In the genomic region with DNA sequence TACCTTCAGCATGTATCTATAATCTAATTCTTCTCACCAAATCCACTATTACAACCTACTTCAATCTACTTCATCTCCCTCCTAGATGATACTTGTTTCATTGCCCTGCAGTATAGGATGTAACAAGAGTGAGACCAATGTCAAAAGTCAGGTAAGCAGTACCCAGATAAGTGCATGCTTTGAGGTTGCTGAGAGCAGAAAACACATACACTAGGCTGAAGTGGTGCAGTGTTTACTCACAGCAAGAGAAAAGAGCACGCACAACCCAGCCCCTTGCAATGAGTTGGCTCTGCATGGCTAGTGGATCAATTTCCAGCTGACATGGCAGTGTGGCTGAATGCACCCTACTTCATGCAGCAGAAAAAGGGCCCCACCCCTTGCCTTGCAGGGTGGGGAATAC, we compare ENCODE assay signal across 1 cellular context.
TF ChIP-seq lines count a peak whose summit lies in the region.

No MANE protein-coding gene starts in this region.

TF ChIP-seq in IMR-90, 13 proteins besides CTCF, POLR2A, EP300 and RAD21 (continued from another document):
- TF ChIP-seq FOS (IDR thresholded peaks at IDR 0.05; ENCODE audit: low read depth, low read length) = no peak
- no peak for TF ChIP-seq BHLHE40 (IDR thresholded peaks at IDR 0.05; ENCODE audit: low read depth, low read length)
TF ChIP-seq in IMR-90: peak in this region for 0.
